15 cellular contexts compared by ENCODE assay signal in genomic region chr5:14182761-14183160, GRCh38. TPM values are rescaled to one million over a fixed set of nuclear protein-coding genes. Genes with fewer than 3 reads are reported as not detected.
DNase-seq lines count a peak whose midpoint lies in the region; FAIRE-seq and TF ChIP-seq lines count a peak whose summit lies in the region.
"Had no signal": no experiment of that assay in that cellular context is flagged by ENCODE, and none has a peak within 500 bp of the region (broad histone marks: within the 10 kb centered on the region; RNA-seq: fewer than 3 reads in every experiment).

No MANE protein-coding gene starts in this region.

- peak overlapping the region; percentile 98 for H3K27ac ChIP-seq in astrocyte (ENCODE audit: low read depth, low read length)
- H3K27ac ChIP-seq in hepatocyte = peak overlapping the region; percentile 41
- H3K27ac ChIP-seq in smooth muscle cell (ENCODE audit: low read depth) = peak overlapping the region; percentile 96

- H3K27me3 Mint-ChIP-seq in astrocyte (ENCODE audit: low read depth, unreplicated experiment) = no peaks in the 10 kb centered on the region

- peak; percentile 46 for FAIRE-seq in HTR-8/SVneo (lab: Jason Lieb, UNC)
- FAIRE-seq in astrocyte (lab: Jason Lieb, UNC) = no peak

- H3K4me1 Mint-ChIP-seq in astrocyte (ENCODE audit: low read depth, unreplicated experiment) = peaks cover 79% of the 10 kb centered on the region
- H3K4me1 Mint-ChIP-seq: stimulated activated effector memory CD8-positive, alpha-beta T cell treated with anti-CD3 and anti-CD28 coated beads, Interleukin-12 subunit alpha, Interleukin-12 subunit beta, amount 100 ng/mL, for 72 hours had no signal

- no peaks in the 10 kb centered on the region for H3K9me2 ChIP-seq in hepatocyte (replicated peaks; ENCODE audit: insufficient read depth)

- H3K4me3 ChIP-seq in astrocyte (ENCODE audit: insufficient read depth, low read depth, low read length) = no peak overlapping the region
- H3K4me3 ChIP-seq in hepatocyte = no peak overlapping the region
- H3K4me3 ChIP-seq in smooth muscle cell = no peak overlapping the region
- H3K4me3 ChIP-seq: HAP-1 had no signal

- peaks cover 8% of the 10 kb centered on the region for H4K20me1 ChIP-seq in astrocyte (ENCODE audit: insufficient read depth, low read length)
- H4K20me1 ChIP-seq in hepatocyte (ENCODE audit: insufficient read depth, poor library complexity, severe bottlenecking) = peaks cover 38% of the 10 kb centered on the region
- peaks cover 50% of the 10 kb centered on the region for H4K20me1 ChIP-seq in smooth muscle cell (ENCODE audit: low read depth)

- H3K36me3 Mint-ChIP-seq in astrocyte (ENCODE audit: low read depth, unreplicated experiment) = peaks cover 5% of the 10 kb centered on the region
- H3K36me3 Mint-ChIP-seq: stimulated activated effector memory CD8-positive, alpha-beta T cell treated with anti-CD3 and anti-CD28 coated beads, Interleukin-12 subunit alpha, Interleukin-12 subunit beta, amount 100 ng/mL, for 72 hours had no signal

- H3K27me3 ChIP-seq in astrocyte (ENCODE audit: insufficient read depth, low read length) (no peaks in the 10 kb centered on the region), hepatocyte (no peaks in the 10 kb centered on the region), smooth muscle cell (ENCODE audit: low read depth) (no peaks in the 10 kb centered on the region)

- DNase-seq in HTR-8/SVneo (ENCODE audit: insufficient read length, low spot score) = no peak
- DNase-seq in astrocyte (ENCODE audit: low read depth) = no peak
- no peak for DNase-seq in hepatocyte (ENCODE audit: low spot score)
- no peak for DNase-seq in smooth muscle cell (lab: John Stamatoyannopoulos, UW; ENCODE audit: unreplicated experiment)
- DNase-seq in inferior parietal cortex (ENCODE audit: extremely low spot score) = no peak
- no peak for DNase-seq in NCI-H774 (lab: John Stamatoyannopoulos, UW)
- no peak for DNase-seq in NCI-H748 treated with DMSO at 0.1 percent for 48 hours (lab: John Stamatoyannopoulos, UW)
- no peak for DNase-seq in activated CD4-positive, alpha-beta T cell treated with anti-CD3 and anti-CD28 coated beads for 1 hour
- DNase-seq: activated CD8-positive, alpha-beta T cell treated with anti-CD3 and anti-CD28 coated beads, Interleukin-2, amount 10 ng/mL, durations not matched to agents 7 days and 5 days; activated gamma-delta T cell; NCI-H2171; PC-3; stimulated activated CD4-positive, alpha-beta T cell treated with anti-CD3 and anti-CD28 coated beads, Interleukin-2, amount 100 ng/mL, for 48 hours had no signal

- no peaks in the 10 kb centered on the region for H3K9me3 ChIP-seq in astrocyte (ENCODE audit: insufficient read depth, low read depth, low read length)
- H3K9me3 ChIP-seq in hepatocyte (ENCODE audit: low read depth) = no peaks in the 10 kb centered on the region
- no peaks in the 10 kb centered on the region for H3K9me3 ChIP-seq in smooth muscle cell (replicated peaks; ENCODE audit: low read depth)
- H3K9me3 ChIP-seq: HAP-1 had no signal

- peaks cover 100% of the 10 kb centered on the region for H3K79me2 ChIP-seq in astrocyte (ENCODE audit: insufficient read depth, low read length)
- peaks cover 100% of the 10 kb centered on the region for H3K79me2 ChIP-seq in hepatocyte
- peaks cover 100% of the 10 kb centered on the region for H3K79me2 ChIP-seq in smooth muscle cell (ENCODE audit: low read depth)

- H3K4me1 ChIP-seq in astrocyte (ENCODE audit: insufficient read depth, low read length) (peaks cover 93% of the 10 kb centered on the region), hepatocyte (ENCODE audit: insufficient read depth) (peaks cover 26% of the 10 kb centered on the region), smooth muscle cell (ENCODE audit: low read depth) (peaks cover 69% of the 10 kb centered on the region)

- H3K4me3 Mint-ChIP-seq in astrocyte (ENCODE audit: unreplicated experiment) = no peak overlapping the region
- H3K4me3 Mint-ChIP-seq: activated CD8-positive, alpha-beta T cell treated with anti-CD3 and anti-CD28 coated beads, Interleukin-2, amount 10 ng/mL, durations not matched to agents 7 days and 5 days; stimulated activated effector memory CD8-positive, alpha-beta T cell treated with anti-CD3 and anti-CD28 coated beads, Interleukin-12 subunit alpha, Interleukin-12 subunit beta, amount 100 ng/mL, for 72 hours had no signal

- H3K4me2 ChIP-seq in astrocyte (ENCODE audit: low read length) (peak overlapping the region; percentile 80), hepatocyte (no peak overlapping the region), smooth muscle cell (peak overlapping the region; percentile 23)

- H2AFZ ChIP-seq in astrocyte (ENCODE audit: low read depth, low read length) (no peak overlapping the region), hepatocyte (no peak overlapping the region), smooth muscle cell (ENCODE audit: low read depth) (no peak overlapping the region)

- 74% methylated on average over 5 of the region's 5 CpGs for WGBS in hepatocyte (ENCODE audit: low lambda C conversion rate, missing lambda C conversion rate)
- 80% methylated on average over 5 of the region's 5 CpGs for WGBS in smooth muscle cell (ENCODE audit: low lambda C conversion rate)

- TF ChIP-seq CTCF in astrocyte (IDR thresholded peaks at IDR 0.05; ENCODE audit: insufficient read depth, low read depth, low read length) = no peak
- TF ChIP-seq CTCF in hepatocyte (IDR thresholded peaks at IDR 0.05; ENCODE audit: poor library complexity) = no peak
- TF ChIP-seq CTCF in smooth muscle cell (IDR thresholded peaks at IDR 0.05; ENCODE audit: borderline replicate concordance, insufficient read depth, poor library complexity, severe bottlenecking) = no peak

- H3K27ac Mint-ChIP-seq in astrocyte (ENCODE audit: unreplicated experiment) = peak overlapping the region; percentile 63
- H3K27ac Mint-ChIP-seq: activated CD8-positive, alpha-beta T cell treated with anti-CD3 and anti-CD28 coated beads, Interleukin-2, amount 10 ng/mL, durations not matched to agents 7 days and 5 days; stimulated activated effector memory CD8-positive, alpha-beta T cell treated with anti-CD3 and anti-CD28 coated beads, Interleukin-12 subunit alpha, Interleukin-12 subunit beta, amount 100 ng/mL, for 72 hours had no signal

- H3K9ac ChIP-seq in astrocyte (ENCODE audit: low read length) (peak overlapping the region; percentile 85), smooth muscle cell (ENCODE audit: low read depth) (no peak overlapping the region)

- peaks cover 33% of the 10 kb centered on the region for H3F3A ChIP-seq in smooth muscle cell (ENCODE audit: low read depth)

- H3K9me3 Mint-ChIP-seq in astrocyte (ENCODE audit: unreplicated experiment) = no peaks in the 10 kb centered on the region
- H3K9me3 Mint-ChIP-seq: stimulated activated effector memory CD8-positive, alpha-beta T cell treated with anti-CD3 and anti-CD28 coated beads, Interleukin-12 subunit alpha, Interleukin-12 subunit beta, amount 100 ng/mL, for 72 hours had no signal

- H3K36me3 ChIP-seq in astrocyte (ENCODE audit: insufficient read depth, low read length) = no peaks in the 10 kb centered on the region
- H3K36me3 ChIP-seq in hepatocyte (replicated peaks; ENCODE audit: insufficient read depth, low read depth) = no peaks in the 10 kb centered on the region
- no peaks in the 10 kb centered on the region for H3K36me3 ChIP-seq in smooth muscle cell (ENCODE audit: low read depth)
- H3K36me3 ChIP-seq: HAP-1 had no signal

RNA-seq across cellular contexts. Expression of gene TRIO, which starts 39.6 kb away (rescaled TPM):
- 291 and 347 TPM in 2 replicates for total RNA-seq in astrocyte
- total RNA-seq in hepatocyte = 63.0 and 78.2 TPM in 2 replicates
- 18.5 and 25.6 TPM in 2 replicates for polyA plus RNA-seq in hepatocyte
- 109 and 118 TPM in 2 replicates for total RNA-seq in smooth muscle cell
- polyA plus RNA-seq in smooth muscle cell = 10.2 and 30.3 TPM in 2 replicates

Comparison
In these comparisons a context has a peak if more than half of its experiments do, and no peak if none do; other contexts are left out.
1. H3K27ac ChIP-seq: peak in every context shown above with its lines; median percentile 98 in astrocyte; 96 in smooth muscle cell; 41 in hepatocyte.